ENCODE assay signal across 8 cellular contexts in genomic region chr4:112060212-112060611, GRCh38.
DNase-seq lines count a peak whose midpoint lies in the region; ATAC-seq, FAIRE-seq and TF ChIP-seq lines count a peak whose summit lies in the region.

No MANE protein-coding gene starts in this region.

- no peak for TF ChIP-seq POLR2A in GM12892 (IDR thresholded peaks at IDR 0.05; ENCODE audit: low read depth, low read length)

- ATAC-seq in GM18909 (IDR thresholded peaks at IDR 0.05; ENCODE audit: poor library complexity, unreplicated experiment) = peak; percentile 48
- no peak for ATAC-seq in HG02981 (IDR thresholded peaks at IDR 0.05; ENCODE audit: unreplicated experiment)

- DNase-seq in AG08395 (ENCODE audit: low spot score) (peak; percentile 38), NCI-H82 (lab: John Stamatoyannopoulos, UW) (peak; percentile 72), fibroblast of peridontal ligament (ENCODE audit: extremely low read depth) (peak; percentile 30), NCI-H1436 (lab: John Stamatoyannopoulos, UW) (no peak), cerebellar cortex (ENCODE audit: low spot score) (no peak), GM12892 (ENCODE audit: insufficient read length) (no peak)

- no peak for FAIRE-seq in GM12892 (lab: Jason Lieb, UNC)

Comparison
In these comparisons a context has a peak if more than half of its experiments do, and no peak if none do; other contexts are left out.
1. DNase-seq: peak in AG08395 (single experiment), NCI-H82 (single experiment) and fibroblast of peridontal ligament (single experiment); none in NCI-H1436 (single experiment), cerebellar cortex (single experiment) and GM12892 (single experiment).